1 cellular context compared by ENCODE assay signal in genomic region chr3:100745617-100746016, GRCh38.
A peak's percentile ranks its signal among the peaks of the same experiment; 100 is the strongest.
TF ChIP-seq lines count a peak whose summit lies in the region.

No MANE protein-coding gene starts in this region.

TF ChIP-seq in K562, 482 proteins besides CTCF, POLR2A, EP300 and RAD21 (continued from another document):
- TF ChIP-seq ZBTB40 (IDR thresholded peaks at IDR 0.05): peak; percentile 88
- peak; percentile 28; the same call in 1 of the 2 replicates for TF ChIP-seq ZBTB40 (CRISPR knock-in tag; IDR thresholded peaks at IDR 0.05)
- no peak for TF ChIP-seq ZNF717 (CRISPR knock-in tag; IDR thresholded peaks at IDR 0.05)
- TF ChIP-seq IFI16 (CRISPR knock-in tag; IDR thresholded peaks at IDR 0.05): no peak
